Comparison of ENCODE assay signal across 8 cellular contexts in the genomic region with DNA sequence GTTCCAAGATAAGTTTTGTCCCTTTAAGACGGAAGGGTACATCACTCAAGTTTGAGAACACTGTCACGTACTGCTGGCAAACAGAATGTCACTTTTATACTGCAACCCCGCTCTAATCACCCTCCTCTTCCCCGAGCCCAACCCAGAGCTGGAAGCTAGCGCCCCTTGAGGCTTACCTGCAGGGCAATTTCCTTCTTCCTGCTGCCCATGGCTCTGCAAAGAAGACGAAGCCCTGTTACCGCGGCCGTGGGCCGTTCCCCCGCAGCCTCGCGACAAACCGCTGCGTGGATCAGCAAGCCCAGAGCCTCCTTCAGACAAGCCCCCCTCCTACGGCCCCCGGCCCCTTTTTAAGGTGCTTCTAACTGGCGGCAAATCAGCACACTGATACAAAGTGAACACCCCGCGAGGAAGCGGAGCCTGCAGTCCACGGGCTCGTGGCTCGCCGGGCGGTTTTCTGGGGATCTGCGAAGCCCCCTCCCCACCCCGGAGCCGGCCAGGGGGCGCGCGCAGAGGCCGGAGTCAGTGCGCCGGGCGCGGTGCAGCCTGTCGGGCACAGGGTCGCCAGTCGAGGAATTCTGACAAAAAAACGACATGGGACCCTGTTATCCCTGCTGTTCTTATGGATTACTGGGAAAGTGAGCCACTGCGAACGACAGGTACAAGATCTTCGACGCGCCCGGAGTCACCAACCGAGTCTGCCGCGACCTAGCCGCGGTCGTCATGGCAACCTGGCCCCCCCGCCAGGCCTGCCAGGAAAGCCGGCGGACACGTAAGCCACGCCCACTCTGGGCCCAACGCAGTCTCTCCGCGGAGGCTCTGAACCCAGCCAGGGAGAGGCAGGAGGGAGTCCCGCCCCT. TPM values are rescaled to one million over a fixed set of nuclear protein-coding genes. Genes with fewer than 3 reads are reported as not detected.
DNase-seq lines count a peak whose midpoint lies in the region; ATAC-seq, FAIRE-seq and TF ChIP-seq lines count a peak whose summit lies in the region.

A gene with protein sequence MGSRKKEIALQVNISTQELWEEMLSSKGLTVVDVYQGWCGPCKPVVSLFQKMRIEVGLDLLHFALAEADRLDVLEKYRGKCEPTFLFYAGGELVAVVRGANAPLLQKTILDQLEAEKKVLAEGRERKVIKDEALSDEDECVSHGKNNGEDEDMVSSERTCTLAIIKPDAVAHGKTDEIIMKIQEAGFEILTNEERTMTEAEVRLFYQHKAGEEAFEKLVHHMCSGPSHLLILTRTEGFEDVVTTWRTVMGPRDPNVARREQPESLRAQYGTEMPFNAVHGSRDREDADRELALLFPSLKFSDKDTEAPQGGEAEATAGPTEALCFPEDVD (minus strand): TSS at position 725 of the 857 bp plus-strand sequence. CDS start 516 bp downstream, at position 209.

- peak within 1 kb of the TSS; percentile 83 for H3K27ac Mint-ChIP-seq in activated naive CD8-positive, alpha-beta T cell treated with anti-CD3 and anti-CD28 coated beads, Interleukin-2, amount 10 ng/mL, durations not matched to agents 7 days and 5 days

- H3K4me1 ChIP-seq in cardiac muscle cell (ENCODE audit: low read depth) (no peaks in the 10 kb centered on the region), ovary (ENCODE audit: insufficient read depth) (no peaks in the 10 kb centered on the region), thymus (ENCODE audit: control insufficient read depth, insufficient read depth, low read length) (no peaks in the 10 kb centered on the region)

- POLR2A ChIA-PET in activated naive CD8-positive, alpha-beta T cell treated with anti-CD3 and anti-CD28 coated beads, Interleukin-2, amount 10 ng/mL, durations not matched to agents 7 days and 5 days (lab: Charles Lee): interaction anchor here (2.6 kb wide), 1 partner anchor 142 kb away, joined by 14 read pairs; a partner anchor contains a TSS

- peak within 1 kb of the TSS; percentile 64 for H3K9ac ChIP-seq in SU-DHL-6 (ENCODE audit: low read length)

- TF ChIP-seq CTCF in SU-DHL-6 (IDR thresholded peaks at IDR 0.05; ENCODE audit: insufficient read depth, low read length, poor library complexity, severe bottlenecking): peak; percentile 72
- peak; percentile 77 for TF ChIP-seq CTCF in cardiac muscle cell (IDR thresholded peaks at IDR 0.05; ENCODE audit: low read depth, low read length)
- TF ChIP-seq CTCF in ovary (IDR thresholded peaks at IDR 0.05): peak; percentile 8 to 43 (median 41)

- peak; percentile 67 for ATAC-seq in HG02588 (IDR thresholded peaks at IDR 0.05; ENCODE audit: unreplicated experiment)
- peak; percentile 88 for ATAC-seq in activated naive CD8-positive, alpha-beta T cell treated with anti-CD3 and anti-CD28 coated beads, Interleukin-2, amount 10 ng/mL, durations not matched to agents 7 days and 5 days (ENCODE audit: low read depth)

- intact Hi-C loops in ovary (cut with DNase I): no loop called here

- no peak for TF ChIP-seq POLR2A in ovary (IDR thresholded peaks at IDR 0.05)

- H3K27me3 ChIP-seq in SU-DHL-6 (ENCODE audit: low read length) (no peaks in the 10 kb centered on the region), cardiac muscle cell (no peaks in the 10 kb centered on the region), ovary (no peaks in the 10 kb centered on the region), thymus (ENCODE audit: control insufficient read depth, insufficient read depth) (no peaks in the 10 kb centered on the region)

- H3K27ac ChIP-seq in SU-DHL-6 (ENCODE audit: low read depth, low read length): no peak within 1 kb of the TSS
- peak within 1 kb of the TSS; percentile 41 for H3K27ac ChIP-seq in cardiac muscle cell
- H3K27ac ChIP-seq in ovary: peak within 1 kb of the TSS in 1 of 2 donors; percentile 4
- H3K27ac ChIP-seq in thymus (ENCODE audit: low read depth): peak within 1 kb of the TSS; percentile 61

- H3K4me3 Mint-ChIP-seq in activated naive CD8-positive, alpha-beta T cell treated with anti-CD3 and anti-CD28 coated beads, Interleukin-2, amount 10 ng/mL, durations not matched to agents 7 days and 5 days: peak within 1 kb of the TSS; percentile 90

- peak within 1 kb of the TSS; percentile 100 for H2AFZ ChIP-seq in SU-DHL-6 (ENCODE audit: low read depth, low read length, severe bottlenecking)

- TF ChIP-seq EP300 in ovary (IDR thresholded peaks at IDR 0.05): peak; percentile 59

- 1% methylated on average over 60 to 62 of the region's 62 CpGs for WGBS in ovary, 3 donors
- under 1% methylated on average over 62 of the region's 62 CpGs for WGBS in thymus

- FAIRE-seq in G401.6 (lab: Jason Lieb, UNC): peak; percentile 96

- peaks cover 30% of the 10 kb centered on the region for H3K4me1 Mint-ChIP-seq in activated naive CD8-positive, alpha-beta T cell treated with anti-CD3 and anti-CD28 coated beads, Interleukin-2, amount 10 ng/mL, durations not matched to agents 7 days and 5 days

- H3K9me3 ChIP-seq in SU-DHL-6 (ENCODE audit: insufficient read depth, low read length): no peaks in the 10 kb centered on the region
- H3K9me3 ChIP-seq in cardiac muscle cell (ENCODE audit: low read depth): no peaks in the 10 kb centered on the region
- H3K9me3 ChIP-seq in ovary: no peaks in the 10 kb centered on the region
- no peaks in the 10 kb centered on the region for H3K9me3 ChIP-seq in thymus (ENCODE audit: control insufficient read depth)

- H4K20me1 ChIP-seq in SU-DHL-6 (ENCODE audit: low read depth, low read length): no peaks in the 10 kb centered on the region

- H3K4me3 ChIP-seq in SU-DHL-6 (ENCODE audit: insufficient read depth, low read length, poor library complexity, severe bottlenecking): peak within 1 kb of the TSS; percentile 68
- H3K4me3 ChIP-seq in cardiac muscle cell: peak within 1 kb of the TSS; percentile 68
- H3K4me3 ChIP-seq in ovary: peak within 1 kb of the TSS; percentile 46
- H3K4me3 ChIP-seq in thymus (ENCODE audit: low read length): peak within 1 kb of the TSS; percentile 77

- H3K4me2 ChIP-seq in SU-DHL-6 (ENCODE audit: low read depth, low read length, poor library complexity, severe bottlenecking): peak within 1 kb of the TSS; percentile 97

- H3K9me3 Mint-ChIP-seq in activated naive CD8-positive, alpha-beta T cell treated with anti-CD3 and anti-CD28 coated beads, Interleukin-2, amount 10 ng/mL, durations not matched to agents 7 days and 5 days: no peaks in the 10 kb centered on the region

- H3F3A ChIP-seq in SU-DHL-6 (ENCODE audit: insufficient read depth): peaks cover 13% of the 10 kb centered on the region; the same call in 1 of the 2 replicates

- H3K9me2 ChIP-seq in SU-DHL-6 (replicated peaks; ENCODE audit: insufficient read depth, low read length): no peaks in the 10 kb centered on the region

- no peaks in the 10 kb centered on the region for H3K36me3 Mint-ChIP-seq in activated naive CD8-positive, alpha-beta T cell treated with anti-CD3 and anti-CD28 coated beads, Interleukin-2, amount 10 ng/mL, durations not matched to agents 7 days and 5 days

- DNase-seq in NCI-H1105 (lab: John Stamatoyannopoulos, UW) (peak; percentile 100), cardiac muscle cell (ENCODE audit: low read depth in 1 of 2, low spot score in 1 of 2) (peak; percentile 92 to 98), ovary (peak; percentile 85 to 92 (median 89))
- peak; percentile 89 for DNase-seq in activated naive CD8-positive, alpha-beta T cell treated with anti-CD3 and anti-CD28 coated beads, Interleukin-2, amount 10 ng/mL, durations not matched to agents 7 days and 5 days

- H3K27me3 Mint-ChIP-seq in activated naive CD8-positive, alpha-beta T cell treated with anti-CD3 and anti-CD28 coated beads, Interleukin-2, amount 10 ng/mL, durations not matched to agents 7 days and 5 days: peaks cover 3% of the 10 kb centered on the region

- H3K79me2 ChIP-seq in SU-DHL-6 (ENCODE audit: insufficient read depth, low read length): no peaks in the 10 kb centered on the region

- H3K36me3 ChIP-seq in SU-DHL-6 (ENCODE audit: low read length) (no peaks in the 10 kb centered on the region), cardiac muscle cell (no peaks in the 10 kb centered on the region), ovary (no peaks in the 10 kb centered on the region), thymus (ENCODE audit: control insufficient read depth, insufficient read depth) (no peaks in the 10 kb centered on the region)

RNA-seq across cellular contexts. Expression of the gene that starts here (rescaled TPM):
- total RNA-seq in activated naive CD8-positive, alpha-beta T cell treated with anti-CD3 and anti-CD28 coated beads, Interleukin-2, amount 10 ng/mL, durations not matched to agents 7 days and 5 days: 1 to 10 TPM in 1 of 2 experiments, under 1 TPM in 1; 0.57 to 1.7 TPM
- 4.8 and 5.1 TPM in 2 replicates for total RNA-seq in cardiac muscle cell
- 2.9 and 4.9 TPM in 2 replicates for polyA plus RNA-seq in cardiac muscle cell
- total RNA-seq in ovary: 1 to 10 TPM in 3 of 7 donors, under 1 TPM in 4; 0.43 to 9.8 (median 0.82) TPM
- under 1 TPM; 0.23 to 0.54 TPM for polyA plus RNA-seq in ovary
- polyA plus RNA-seq in thymus: 1.5 TPM
